In genomic region chr11:134957540-134958335, GRCh38 we compare ENCODE assay signal across 30 cellular contexts.
"Had no signal": no experiment of that assay in that cellular context is flagged by ENCODE, and none has a peak within 500 bp of the region (broad histone marks: within the 10 kb centered on the region; RNA-seq: fewer than 3 reads in every experiment).

No MANE protein-coding gene starts in this region.

- H3K4me1 Mint-ChIP-seq: activated naive CD8-positive, alpha-beta T cell treated with anti-CD3 and anti-CD28 coated beads for 36 hours; immature natural killer cell; neural crest cell had no signal

- H3K9me3 ChIP-seq: adrenal gland, body of pancreas, colonic mucosa, lower lobe of right lung, right lobe of liver, testis had no signal

- ATAC-seq: activated CD4-positive, CD25-positive, alpha-beta regulatory T cell treated with anti-CD3 and anti-CD28 coated beads, Interleukin-2, amount 50 U/mL, for 24 hours; body of pancreas; left colon; lower lobe of right lung; naive thymus-derived CD8-positive, alpha-beta T cell; stimulated activated naive CD8-positive, alpha-beta T cell treated with anti-CD3 and anti-CD28 coated beads, Interleukin-15, Interleukin-2, amounts not matched to agents 100 U/mL and 50 U/mL, for 24 hours had no signal

- H3K36me3 ChIP-seq: adrenal gland, colonic mucosa, lower lobe of right lung, right lobe of liver had no signal

- H3K9me3 Mint-ChIP-seq: activated naive CD8-positive, alpha-beta T cell treated with anti-CD3 and anti-CD28 coated beads for 36 hours; naive thymus-derived CD8-positive, alpha-beta T cell; neural crest cell had no signal

- H3K27me3 ChIP-seq: adrenal gland, body of pancreas, colonic mucosa, right lobe of liver, testis had no signal

- DNase-seq: activated CD4-positive, alpha-beta T cell treated with anti-CD3 and anti-CD28 coated beads for 48 hours; activated CD4-positive, alpha-beta T cell treated with anti-CD3 and anti-CD28 coated beads, Interleukin-2, amount 50 U/mL, for 48 hours; activated CD8-positive, alpha-beta memory T cell treated with anti-CD3 and anti-CD28 coated beads for 24 hours; activated effector memory CD4-positive, alpha-beta T cell treated with Interleukin-2 at 50 U/mL for 16 hours; activated naive CD4-positive, alpha-beta T cell treated with Interleukin-2 at 50 U/mL for 16 hours; activated naive CD8-positive, alpha-beta T cell treated with anti-CD3 and anti-CD28 coated beads for 36 hours; adrenal gland; aorta; body of pancreas; colonic mucosa; effector CD8-positive, alpha-beta T cell; head of caudate nucleus; hippocampal formation; immature natural killer cell; kidney; left colon; lower lobe of right lung; mesenchymal stem cell; naive thymus-derived CD8-positive, alpha-beta T cell; occipital lobe; right lobe of liver; stimulated activated CD4-positive, alpha-beta T cell treated with anti-CD3 and anti-CD28 coated beads, Interleukin-12 subunit alpha, Interleukin-12 subunit beta, amount 100 ng/mL, for 4 hours; stimulated activated CD4-positive, alpha-beta T cell treated with anti-CD3 and anti-CD28 coated beads, Interleukin-4, amount 100 ng/mL, for 1 hour; stimulated activated naive CD8-positive, alpha-beta T cell treated with anti-CD3 and anti-CD28 coated beads, Interleukin-15, Interleukin-2, amounts not matched to agents 100 U/mL and 50 U/mL, for 24 hours; testis had no signal

- H3K4me1 ChIP-seq: adrenal gland, body of pancreas, colonic mucosa, lower lobe of right lung, right lobe of liver, testis had no signal

- H3K4me3 ChIP-seq: adrenal gland, body of pancreas, colonic mucosa, lower lobe of right lung, right lobe of liver, skin epidermis, testis had no signal

- H3K27ac Mint-ChIP-seq: activated naive CD8-positive, alpha-beta T cell treated with anti-CD3 and anti-CD28 coated beads for 36 hours; immature natural killer cell had no signal

- FAIRE-seq: kidney, TTC549 had no signal

- H3K27ac ChIP-seq: adrenal gland, body of pancreas, colonic mucosa, lower lobe of right lung, right lobe of liver, skin epidermis, testis, VCaP had no signal

- H3K36me3 Mint-ChIP-seq: activated naive CD8-positive, alpha-beta T cell treated with anti-CD3 and anti-CD28 coated beads for 36 hours; immature natural killer cell; naive thymus-derived CD8-positive, alpha-beta T cell had no signal

- H3K4me3 Mint-ChIP-seq: activated naive CD8-positive, alpha-beta T cell treated with anti-CD3 and anti-CD28 coated beads for 36 hours; immature natural killer cell; naive thymus-derived CD8-positive, alpha-beta T cell; neural crest cell had no signal
